In genomic region chrX:68254738-68255645, GRCh38 we compare ENCODE assay signal across 25 cellular contexts.
"Had no signal": no experiment of that assay in that cellular context is flagged by ENCODE, and none has a peak within 500 bp of the region (broad histone marks: within the 10 kb centered on the region; RNA-seq: fewer than 3 reads in every experiment).

No MANE protein-coding gene starts in this region.

- H3K36me3 ChIP-seq: gastroesophageal sphincter, heart left ventricle, left ventricle myocardium inferior, tibial nerve, uterus had no signal

- H3K36me3 Mint-ChIP-seq: activated naive CD4-positive, alpha-beta T cell treated with anti-CD3 and anti-CD28 coated beads, Interleukin-2, amount 50 U/mL, for 24 hours; brain; stimulated activated effector memory CD8-positive, alpha-beta T cell treated with anti-CD3 and anti-CD28 coated beads, Interleukin-12 subunit alpha, Interleukin-12 subunit beta, amount 100 ng/mL, for 72 hours; T-cell had no signal

- H3K27me3 Mint-ChIP-seq: activated naive CD4-positive, alpha-beta T cell treated with anti-CD3 and anti-CD28 coated beads, Interleukin-2, amount 50 U/mL, for 24 hours; central memory CD8-positive, alpha-beta T cell; stimulated activated naive CD8-positive, alpha-beta T cell treated with anti-CD3 and anti-CD28 coated beads, Interleukin-15, amount 100 ng/mL, for 72 hours had no signal

- H3K4me3 Mint-ChIP-seq: activated CD8-positive, alpha-beta T cell treated with anti-CD3 and anti-CD28 coated beads, Interleukin-2, amount 10 ng/mL, durations not matched to agents 7 days and 5 days; activated naive CD4-positive, alpha-beta T cell treated with anti-CD3 and anti-CD28 coated beads, Interleukin-2, amount 50 U/mL, for 24 hours; activated T-helper 1 cell treated with anti-CD3 and anti-CD28 coated beads, Interleukin-12 subunit alpha, Interleukin-12 subunit beta, Interleukin-2, Interleukin-4 antibody, amounts not matched to agents 30 ng/mL and 10 ng/mL and 1 ng/mL, durations not matched to agents 14 hours and 24 hours and 36 hours; brain; central memory CD8-positive, alpha-beta T cell; endodermal cell; nephron progenitor cell; stimulated activated effector memory CD8-positive, alpha-beta T cell treated with anti-CD3 and anti-CD28 coated beads, Interleukin-12 subunit alpha, Interleukin-12 subunit beta, amount 100 ng/mL, for 72 hours; stimulated activated naive CD8-positive, alpha-beta T cell treated with anti-CD3 and anti-CD28 coated beads, Interleukin-15, amount 100 ng/mL, for 72 hours; T-cell; T-helper 2 cell treated with Interferon-gamma antibody and Interleukin-4, amounts not matched to agents 5 μg/mL and 100 μg/mL, for 36 hours had no signal

- DNase-seq: activated CD4-positive, alpha-beta T cell treated with anti-CD3 and anti-CD28 coated beads for 1 hour; activated CD4-positive, alpha-beta T cell treated with anti-CD3 and anti-CD28 coated beads, Interleukin-2, amount 50 U/mL, for 1 hour; activated CD8-positive, alpha-beta T cell treated with anti-CD3 and anti-CD28 coated beads, Interleukin-2, amount 10 ng/mL, durations not matched to agents 7 days and 5 days; activated gamma-delta T cell; anterior cingulate cortex; endodermal cell; heart left ventricle; left ventricle myocardium inferior; nephron progenitor cell; small intestine; stimulated activated CD4-positive, alpha-beta T cell treated with anti-CD3 and anti-CD28 coated beads, Interleukin-2, amount 100 ng/mL, for 24 hours; stimulated activated naive CD8-positive, alpha-beta T cell treated with anti-CD3 and anti-CD28 coated beads, Interleukin-15, amount 100 ng/mL, for 72 hours; T-cell; uterus had no signal

- H3K4me1 ChIP-seq: uterus had no signal

- H3K27ac Mint-ChIP-seq: activated CD8-positive, alpha-beta T cell treated with anti-CD3 and anti-CD28 coated beads, Interleukin-2, amount 10 ng/mL, durations not matched to agents 7 days and 5 days; activated naive CD4-positive, alpha-beta T cell treated with anti-CD3 and anti-CD28 coated beads, Interleukin-2, amount 50 U/mL, for 24 hours; activated T-helper 1 cell treated with anti-CD3 and anti-CD28 coated beads, Interleukin-12 subunit alpha, Interleukin-12 subunit beta, Interleukin-2, Interleukin-4 antibody, amounts not matched to agents 30 ng/mL and 10 ng/mL and 1 ng/mL, durations not matched to agents 14 hours and 24 hours and 36 hours; endodermal cell; nephron progenitor cell; stimulated activated effector memory CD8-positive, alpha-beta T cell treated with anti-CD3 and anti-CD28 coated beads, Interleukin-12 subunit alpha, Interleukin-12 subunit beta, amount 100 ng/mL, for 72 hours; stimulated activated naive CD8-positive, alpha-beta T cell treated with anti-CD3 and anti-CD28 coated beads, Interleukin-15, amount 100 ng/mL, for 72 hours; T-cell; T-helper 2 cell treated with Interferon-gamma antibody and Interleukin-4, amounts not matched to agents 5 μg/mL and 100 μg/mL, for 36 hours had no signal

- H3K4me1 Mint-ChIP-seq: activated naive CD4-positive, alpha-beta T cell treated with anti-CD3 and anti-CD28 coated beads, Interleukin-2, amount 50 U/mL, for 24 hours; central memory CD8-positive, alpha-beta T cell; endodermal cell; nephron progenitor cell; stimulated activated effector memory CD8-positive, alpha-beta T cell treated with anti-CD3 and anti-CD28 coated beads, Interleukin-12 subunit alpha, Interleukin-12 subunit beta, amount 100 ng/mL, for 72 hours; stimulated activated naive CD8-positive, alpha-beta T cell treated with anti-CD3 and anti-CD28 coated beads, Interleukin-15, amount 100 ng/mL, for 72 hours; T-cell had no signal

- H3K9me3 Mint-ChIP-seq: activated naive CD4-positive, alpha-beta T cell treated with anti-CD3 and anti-CD28 coated beads, Interleukin-2, amount 50 U/mL, for 24 hours; activated T-helper 1 cell treated with anti-CD3 and anti-CD28 coated beads, Interleukin-12 subunit alpha, Interleukin-12 subunit beta, Interleukin-2, Interleukin-4 antibody, amounts not matched to agents 30 ng/mL and 10 ng/mL and 1 ng/mL, durations not matched to agents 14 hours and 24 hours and 36 hours; central memory CD8-positive, alpha-beta T cell; stimulated activated effector memory CD8-positive, alpha-beta T cell treated with anti-CD3 and anti-CD28 coated beads, Interleukin-12 subunit alpha, Interleukin-12 subunit beta, amount 100 ng/mL, for 72 hours; stimulated activated naive CD8-positive, alpha-beta T cell treated with anti-CD3 and anti-CD28 coated beads, Interleukin-15, amount 100 ng/mL, for 72 hours; T-cell; T-helper 2 cell treated with Interferon-gamma antibody and Interleukin-4, amounts not matched to agents 5 μg/mL and 100 μg/mL, for 36 hours had no signal

- H3K27ac ChIP-seq: coronary artery, epithelial cell of prostate, gastroesophageal sphincter, heart left ventricle, left ventricle myocardium inferior, tibial nerve, uterus had no signal

- H3K9me3 ChIP-seq: gastroesophageal sphincter, heart left ventricle, left ventricle myocardium inferior, tibial nerve, uterus had no signal

- H3K4me3 ChIP-seq: coronary artery, gastroesophageal sphincter, heart left ventricle, left ventricle myocardium inferior, tibial nerve, uterus had no signal

- ATAC-seq: activated CD8-positive, alpha-beta T cell treated with anti-CD3 and anti-CD28 coated beads, Interleukin-2, amount 10 ng/mL, durations not matched to agents 7 days and 5 days; gastroesophageal sphincter; heart left ventricle; sciatic nerve; stimulated activated effector memory CD8-positive, alpha-beta T cell treated with anti-CD3 and anti-CD28 coated beads, Interleukin-12 subunit alpha, Interleukin-12 subunit beta, amount 100 ng/mL, for 72 hours; stimulated activated naive CD8-positive, alpha-beta T cell treated with anti-CD3 and anti-CD28 coated beads, Interleukin-15, amount 100 ng/mL, for 72 hours; T-cell had no signal

- H3K27me3 ChIP-seq: gastroesophageal sphincter, tibial nerve, uterus had no signal
